In genomic region chr1:226548281-226549093, GRCh38 we compare ENCODE assay signal across 8 cellular contexts. TPM values are rescaled to one million over a fixed set of nuclear protein-coding genes. Genes with fewer than 3 reads are reported as not detected.
DNase-seq lines count a peak whose midpoint lies in the region; ATAC-seq, FAIRE-seq and TF ChIP-seq lines count a peak whose summit lies in the region.

STUM (plus strand) TSS chr1:226548764; CDS start chr1:226548905, 141 bp downstream.

- peaks cover 0 to 6% (median 0%) of the 10 kb centered on the region in 45 donors for H3K27me3 ChIP-seq in dorsolateral prefrontal cortex
- H3K27me3 ChIP-seq in tibial artery: no peaks in the 10 kb centered on the region

- H3K9me3 Mint-ChIP-seq in memory B cell: no peaks in the 10 kb centered on the region

- H3K36me3 ChIP-seq in tibial artery: no peaks in the 10 kb centered on the region

- DNase-seq in AG08395 (ENCODE audit: low spot score) (peak; percentile 58), GM19239 (ENCODE audit: insufficient read length, low spot score) (peak; percentile 31), dorsolateral prefrontal cortex (peak in 3 of 10 donors; percentile 16 to 59 (median 50)), memory B cell (ENCODE audit: low spot score in 2 of 2) (peak in 1 of 2 donors; percentile 49), tibial artery (peak in 1 of 2 donors; percentile 64), foreskin melanocyte (no peak), amniotic stem cell (lab: John Stamatoyannopoulos, UW) (no peak)

- H3K27ac Mint-ChIP-seq in memory B cell: no peak within 1 kb of the TSS

- peak within 1 kb of the TSS in 28 of 59 donors; percentile 4 to 67 (median 35) for H3K27ac ChIP-seq in dorsolateral prefrontal cortex
- peak within 1 kb of the TSS; percentile 76 to 78 for H3K27ac ChIP-seq in tibial artery

- H3K4me3 ChIP-seq in dorsolateral prefrontal cortex (peak within 1 kb of the TSS; percentile 32 to 73 (median 62)), tibial artery (peak within 1 kb of the TSS; percentile 57 to 69)

- intact Hi-C loops in dorsolateral prefrontal cortex (cut with DNase I): loop anchor here (1.0 to 10.0 kb wide), 7 partner anchors 16 to 279 kb away; no protein-coding TSS in a partner anchor
- intact Hi-C loops in tibial artery (cut with DNase I; ENCODE audit: low total_unique reads): no loop called here

- H3K9me3 ChIP-seq in tibial artery: no peaks in the 10 kb centered on the region

- peaks cover 7% of the 10 kb centered on the region for H3K27me3 Mint-ChIP-seq in memory B cell

- peak within 1 kb of the TSS; percentile 79 for H3K4me3 Mint-ChIP-seq in memory B cell

- H3K36me3 Mint-ChIP-seq in memory B cell: no peaks in the 10 kb centered on the region

- peaks cover 0 to 36% (median 30%) of the 10 kb centered on the region in 4 donors for H3K4me1 ChIP-seq in tibial artery

- H3K4me1 Mint-ChIP-seq in memory B cell: peaks cover 8% of the 10 kb centered on the region

- ATAC-seq in SK-N-SH treated with all-trans-retinoic acid at 6 μM for 48 hours (peak; percentile 80), memory B cell (ENCODE audit: low read depth) (peak; percentile 34)

- FAIRE-seq in GM19239 (lab: Jason Lieb, UNC): no peak

- TF ChIP-seq CTCF in dorsolateral prefrontal cortex (IDR thresholded peaks at IDR 0.05 in 54 of 56, conservative IDR thresholded peaks at IDR 0.05 in 2 of 56; ENCODE audit: low read depth in 1 of 56, partially characterized antibody in 56 of 56) (peak in 1 of 56 donors; percentile 13), tibial artery (IDR thresholded peaks at IDR 0.05) (no peak)

TF ChIP-seq in SK-N-SH treated with all-trans-retinoic acid at 6 μM for 48 hours, 23 proteins besides CTCF, POLR2A, EP300 and RAD21:
- TF ChIP-seq ZNF70 (CRISPR knock-in tag; IDR thresholded peaks at IDR 0.05) (no peak), CSDC2 (CRISPR knock-in tag; IDR thresholded peaks at IDR 0.05) (no peak), PATZ1 (CRISPR knock-in tag; IDR thresholded peaks at IDR 0.05; ENCODE audit: borderline replicate concordance) (no peak), ISL1 (CRISPR knock-in tag; IDR thresholded peaks at IDR 0.05) (no peak), ESRRG (CRISPR knock-in tag; IDR thresholded peaks at IDR 0.05) (no peak), CSRNP3 (CRISPR knock-in tag; IDR thresholded peaks at IDR 0.05) (no peak)

RNA-seq across cellular contexts. Expression of gene STUM, which starts in this region (rescaled TPM):
- 10 to 100 TPM; 10.6 to 64.7 (median 29.9) TPM for total RNA-seq in dorsolateral prefrontal cortex

Comparison
In these comparisons a context has a peak if more than half of its experiments do, and no peak if none do; other contexts are left out.
1. DNase-seq: peak in AG08395 (single experiment) and GM19239 (single experiment); none in foreskin melanocyte (single experiment) and amniotic stem cell (single experiment).